In genomic region chr17:43018008-43018853, GRCh38 we compare ENCODE assay signal across 8 cellular contexts. TPM values are rescaled to one million over a fixed set of nuclear protein-coding genes. Genes with fewer than 3 reads are reported as not detected.
DNase-seq lines count a peak whose midpoint lies in the region; ATAC-seq, FAIRE-seq and TF ChIP-seq lines count a peak whose summit lies in the region.

No MANE protein-coding gene starts in this region.

- peak overlapping the region in 5 of 6 donors; percentile 15 to 82 (median 69) for H3K27ac Mint-ChIP-seq in naive B cell

- H3K4me3 ChIP-seq in adrenal gland (no peak overlapping the region), mucosa of descending colon (no peak overlapping the region)

- H3K27me3 Mint-ChIP-seq in naive B cell = no peaks in the 10 kb centered on the region

- peak overlapping the region in 2 of 8 donors; percentile 69 to 95 for H3K4me3 Mint-ChIP-seq in naive B cell

- peaks cover 4 to 12% of the 10 kb centered on the region in 2 donors for H3K36me3 Mint-ChIP-seq in naive B cell

- no peaks in the 10 kb centered on the region for H3K9me3 ChIP-seq in adrenal gland (replicated peaks in 1 of 3)
- no peaks in the 10 kb centered on the region for H3K9me3 ChIP-seq in mucosa of descending colon

- peaks cover 13 to 25% (median 17%) of the 10 kb centered on the region in 3 donors for H3K4me1 Mint-ChIP-seq in naive B cell

- FAIRE-seq in HTR-8/SVneo (lab: Jason Lieb, UNC) = peak; percentile 81

- ATAC-seq in naive B cell (ENCODE audit: low read depth in 2 of 2) = no peak
- ATAC-seq in HG02870 (IDR thresholded peaks at IDR 0.05; ENCODE audit: unreplicated experiment) = no peak
- no peak for ATAC-seq in mucosa of descending colon

- no peak for TF ChIP-seq POLR2A in adrenal gland (IDR thresholded peaks at IDR 0.05)

- peak overlapping the region in 3 of 5 donors; percentile 63 to 97 (median 89) for H3K27ac ChIP-seq in adrenal gland

- H3K9me3 Mint-ChIP-seq in naive B cell = no peaks in the 10 kb centered on the region

- no peak for TF ChIP-seq CTCF in adrenal gland (IDR thresholded peaks at IDR 0.05)
- TF ChIP-seq CTCF in mucosa of descending colon (IDR thresholded peaks at IDR 0.05) = no peak

- intact Hi-C loops in adrenal gland (cut with DNase I) (no loop called here), mucosa of descending colon (cut with DNase I, micrococcal nuclease) (no loop called here), posterior vena cava (cut with DNase I) (loop anchor here in 1 of 2 donors (10.0 kb wide), 1 partner anchor 157 kb away; the partner anchor contains the start of gene NBR1)

- H3K4me1 ChIP-seq in adrenal gland (replicated peaks in 1 of 2) (peaks cover 53 to 65% of the 10 kb centered on the region in 2 donors), mucosa of descending colon (ENCODE audit: low read depth) (peaks cover 17% of the 10 kb centered on the region)

- no peaks in the 10 kb centered on the region for H3K27me3 ChIP-seq in adrenal gland

- H3K36me3 ChIP-seq in adrenal gland (replicated peaks in 1 of 2) (peaks cover 0 to 34% of the 10 kb centered on the region in 2 donors), mucosa of descending colon (ENCODE audit: low read depth) (no peaks in the 10 kb centered on the region)

- peak; percentile 51 for DNase-seq in D341Med (ENCODE audit: low spot score)
- DNase-seq in HTR-8/SVneo (ENCODE audit: insufficient read length, low spot score) = no peak
- DNase-seq in adrenal gland = peak in 4 of 7 donors; percentile 46 to 89 (median 52)
- no peak for DNase-seq in naive B cell
- no peak for DNase-seq in DMS153 (lab: John Stamatoyannopoulos, UW)
- DNase-seq in mucosa of descending colon = no peak
- DNase-seq in posterior vena cava (ENCODE audit: low spot score) = no peak

- 53 to 57% (median 55%) methylated on average over 18 to 19 of the region's 19 CpGs for WGBS in adrenal gland, 4 donors

RNA-seq across cellular contexts. Expression of gene VAT1, which starts 4.0 kb away (rescaled TPM):
- 100 to 1,000 TPM; 418 to 744 (median 465) TPM for total RNA-seq in adrenal gland
- polyA plus RNA-seq in adrenal gland = 100 to 1,000 TPM; 177 to 311 (median 269) TPM
- polyA plus RNA-seq in naive B cell (ENCODE audit: low read depth in 6 of 6) = 10 to 100 TPM; 63.2 to 76.5 (median 74.6) TPM
- 100 to 1,000 TPM in 1 of 3 donors, 10 to 100 TPM in 2; 35.2 to 142 (median 48.7) TPM for total RNA-seq in mucosa of descending colon
- 100 to 1,000 TPM; 247 to 267 TPM for total RNA-seq in posterior vena cava

RNA-seq across cellular contexts. Expression of gene RND2, which starts 6.8 kb away (rescaled TPM):
- 1 to 10 TPM; 2.0 to 8.2 (median 4.1) TPM for total RNA-seq in adrenal gland
- polyA plus RNA-seq in adrenal gland = 1 to 10 TPM; 2.4 to 6.3 (median 3.1) TPM
- polyA plus RNA-seq in naive B cell (ENCODE audit: low read depth in 6 of 6) = under 1 TPM in 5 of 6 donors, not detected in 1; 0.11 to 0.30 (median 0.22) TPM
- total RNA-seq in mucosa of descending colon = 1 to 10 TPM in 1 of 3 donors, under 1 TPM in 2; 0.09 to 7.2 (median 0.51) TPM
- 1 to 10 TPM; 1.9 to 2.2 TPM for total RNA-seq in posterior vena cava

RNA-seq across cellular contexts. Expression of gene IFI35, which starts 11.6 kb away (rescaled TPM):
- total RNA-seq in adrenal gland (10 to 100 TPM; 47.7 to 72.9 (median 64.8) TPM), mucosa of descending colon (10 to 100 TPM; 39.2 to 58.2 (median 39.3) TPM), posterior vena cava (10 to 100 TPM; 23.9 to 24.1 TPM)
- polyA plus RNA-seq in adrenal gland (10 to 100 TPM; 44.1 to 91.4 (median 68.1) TPM), naive B cell (ENCODE audit: low read depth in 6 of 6) (10 to 100 TPM; 47.6 to 83.6 (median 59.1) TPM)

RNA-seq across cellular contexts. Expression of gene RPL27, which starts 20.0 kb away (rescaled TPM):
- total RNA-seq in adrenal gland (1,000 to 10,000 TPM in 2 of 8 donors, 100 to 1,000 TPM in 6; 356 to 1,313 (median 903) TPM), mucosa of descending colon (100 to 1,000 TPM; 459 to 804 (median 648) TPM), posterior vena cava (1,000 to 10,000 TPM; 1,110 to 1,208 TPM)
- polyA plus RNA-seq in adrenal gland (1,000 to 10,000 TPM; 1,877 to 2,291 (median 1,931) TPM), naive B cell (ENCODE audit: low read depth in 6 of 6) (1,000 to 10,000 TPM; 1,305 to 2,435 (median 1,972) TPM)

RNA-seq across cellular contexts. Expression of gene RUNDC1, which starts 37.9 kb away (rescaled TPM):
- 10 to 100 TPM; 15.0 to 29.7 (median 18.2) TPM for total RNA-seq in adrenal gland
- polyA plus RNA-seq in adrenal gland = 10 to 100 TPM in 2 of 3 donors, 1 to 10 TPM in 1; 7.6 to 20.6 (median 10.3) TPM
- polyA plus RNA-seq in naive B cell (ENCODE audit: low read depth in 6 of 6) = 10 to 100 TPM; 15.3 to 39.6 (median 26.2) TPM
- total RNA-seq in mucosa of descending colon = 10 to 100 TPM; 22.2 to 27.0 (median 26.2) TPM
- 10 to 100 TPM; 10.6 to 14.1 TPM for total RNA-seq in posterior vena cava

Comparison
In these comparisons a context has a peak if more than half of its experiments do, and no peak if none do; other contexts are left out.
1. DNase-seq: peak in D341Med (single experiment) and adrenal gland (4 of 7); none in HTR-8/SVneo (single experiment), naive B cell (single experiment), DMS153 (single experiment), mucosa of descending colon (0 of 3) and posterior vena cava (single experiment).